ENCODE assay signal across 14 cellular contexts in the genomic region with DNA sequence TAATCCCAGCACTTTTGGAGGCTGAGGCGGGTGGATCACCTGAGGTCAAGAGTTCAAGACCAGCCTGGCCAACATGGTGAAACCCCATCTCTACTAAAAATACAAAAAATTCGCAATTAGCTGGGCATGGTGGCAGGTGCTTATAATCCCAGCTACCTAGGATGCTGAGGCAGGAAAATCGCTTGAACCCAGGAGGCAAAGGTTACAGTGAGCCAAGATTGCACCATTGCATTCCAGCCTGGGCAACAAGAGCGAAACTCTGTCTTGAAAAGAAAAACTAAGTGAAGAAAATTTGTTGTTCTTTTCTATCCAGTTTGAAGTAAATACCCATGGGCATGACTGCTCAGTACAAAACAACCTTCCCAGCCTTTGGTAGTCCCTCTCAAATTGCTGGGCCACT. TPM values are rescaled to one million over a fixed set of nuclear protein-coding genes. Genes with fewer than 3 reads are reported as not detected.
DNase-seq lines count a peak whose midpoint lies in the region; ATAC-seq and TF ChIP-seq lines count a peak whose summit lies in the region.
"Not testable (repeated sequence)": the region's sequence is repeated elsewhere in the genome, so short reads cannot be mapped to it uniquely, and the experiment has no call there.
"Had no signal": no experiment of that assay in that cellular context is flagged by ENCODE, and none has a peak within 500 bp of the region (broad histone marks: within the 10 kb centered on the region; RNA-seq: fewer than 3 reads in every experiment).

No MANE protein-coding gene starts in this region.

- ATAC-seq in left lobe of liver: peak; percentile 33

- WGBS in liver: 74% methylated on average over 4 of the region's 4 CpGs

- H3K9ac ChIP-seq in liver (ENCODE audit: low read depth in 1 of 2, low read length in 2 of 2): not testable (repeated sequence)

- not testable (repeated sequence) for TF ChIP-seq RAD21 in liver (IDR thresholded peaks at IDR 0.05)

- H3K36me3 ChIP-seq in liver (ENCODE audit: control insufficient read depth in 4 of 4, insufficient read depth in 3 of 4, low read depth in 1 of 4, low read length in 3 of 4): not testable (repeated sequence)

- H3K4me3 ChIP-seq in liver (ENCODE audit: low read depth in 1 of 3, low read length in 3 of 3): not testable (repeated sequence)

- DNase-seq in left lobe of liver (ENCODE audit: low spot score): not testable (repeated sequence)

- peak overlapping the region; percentile 27 for H3K27ac ChIP-seq in VCaP
- H3K27ac ChIP-seq in liver (ENCODE audit: low read depth in 1 of 2, low read length in 2 of 2): not testable (repeated sequence)

- not testable (repeated sequence) for H3K4me1 ChIP-seq in liver (ENCODE audit: control insufficient read depth in 4 of 4, insufficient read depth in 4 of 4, low read length in 3 of 4)

- H3K9me3 ChIP-seq in liver (ENCODE audit: control insufficient read depth in 4 of 4, low read length in 3 of 4): not testable (repeated sequence)

- not testable (repeated sequence) for H3K27me3 ChIP-seq in liver (ENCODE audit: control insufficient read depth in 4 of 4, insufficient read depth in 4 of 4, low read length in 3 of 4)

- not testable (repeated sequence) for TF ChIP-seq CTCF in VCaP (conservative IDR thresholded peaks at IDR 0.05); liver (IDR thresholded peaks at IDR 0.05; ENCODE audit: low read depth, low read length, missing input control)

TF ChIP-seq in liver, 16 proteins besides CTCF, POLR2A, EP300 and RAD21:
- peak; percentile 52 to 55 for TF ChIP-seq HNF4A (conservative IDR thresholded peaks at IDR 0.05)
- TF ChIP-seq RXRA (IDR thresholded peaks at IDR 0.05): peak; percentile 14 to 22

RNA-seq across cellular contexts. Expression of gene MYRIP, which starts 24.4 kb away (rescaled TPM):
- total RNA-seq in left lobe of liver: 12.7 TPM
- total RNA-seq in liver: 10 to 100 TPM in 1 of 2 donors, under 1 TPM in 1; 0.98 to 11.7 TPM
- 1 to 10 TPM; 6.2 to 7.4 TPM for polyA plus RNA-seq in liver
- total RNA-seq: A172; A673; CD4-positive, alpha-beta memory T cell; CD4-positive, alpha-beta T cell; CD4-positive, CD25-positive, alpha-beta regulatory T cell; CD8-positive, alpha-beta memory T cell; CD8-positive, alpha-beta T cell; Daoy had no signal
- polyA plus RNA-seq: A549; AG04450; CD14-positive monocyte; CD4-positive, alpha-beta memory T cell; CD4-positive, CD25-positive, alpha-beta regulatory T cell; CD8-positive, alpha-beta memory T cell had no signal
